ENCODE assay signal across 8 cellular contexts in the genomic region with DNA sequence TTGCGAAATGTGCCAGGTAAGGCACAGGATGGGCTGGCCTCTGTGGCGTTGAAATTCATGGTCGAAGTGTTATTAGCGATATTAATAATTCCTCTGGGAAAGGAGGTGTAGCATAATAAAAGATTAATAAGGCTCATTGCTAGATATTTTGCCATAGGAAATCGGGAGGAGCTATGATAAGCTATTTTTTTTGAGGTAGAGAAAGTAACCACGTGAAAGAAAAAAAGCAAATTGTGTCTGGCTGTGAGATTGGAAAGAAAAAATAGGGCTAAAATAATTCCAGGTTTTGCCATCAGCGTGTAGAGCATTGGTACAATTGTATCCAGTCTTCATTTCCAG. TPM values are rescaled to one million over a fixed set of nuclear protein-coding genes. Genes with fewer than 3 reads are reported as not detected.
DNase-seq lines count a peak whose midpoint lies in the region; ATAC-seq and TF ChIP-seq lines count a peak whose summit lies in the region.

No MANE protein-coding gene starts in this region.

- POLR2A ChIA-PET in naive thymus-derived CD4-positive, alpha-beta T cell (lab: Charles Lee): no interaction called here

- peak overlapping the region; percentile 36; the same call in 1 of the 2 replicates for H3K9ac ChIP-seq in KMS-11

- H3K27me3 ChIP-seq in ACC112 (ENCODE audit: insufficient read depth, low read length) (no peaks in the 10 kb centered on the region), KMS-11 (ENCODE audit: insufficient read depth, low read depth) (peaks cover 9% of the 10 kb centered on the region; the same call in 1 of the 2 replicates)
- H3K27me3 ChIP-seq in naive thymus-derived CD4-positive, alpha-beta T cell (ENCODE audit: control insufficient read depth in 2 of 2, insufficient read depth in 2 of 2, low read length in 2 of 2): no peaks in the 10 kb centered on the region

- H3K9me3 ChIP-seq in naive thymus-derived CD4-positive, alpha-beta T cell (ENCODE audit: control insufficient read depth in 2 of 3, low read length in 3 of 3): no peaks in the 10 kb centered on the region

- H3K9me3 Mint-ChIP-seq in naive thymus-derived CD4-positive, alpha-beta T cell: peaks cover 0 to 2% (median 0%) of the 10 kb centered on the region in 11 donors

- intact Hi-C loops in naive thymus-derived CD4-positive, alpha-beta T cell (cut with micrococcal nuclease): loop anchor here (2.0 to 10.0 kb wide), 11 partner anchors 75 to 1832 kb away; a partner anchor contains a TSS

- H3K4me2 ChIP-seq in KMS-11: peak overlapping the region; percentile 93

- H3K4me3 ChIP-seq in ACC112 (ENCODE audit: low read depth, low read length): peak overlapping the region; percentile 95
- H3K4me3 ChIP-seq in KMS-11 (IDR thresholded peaks at IDR 0.05; ENCODE audit: insufficient read depth, low read depth, low read length): no peak overlapping the region
- peak overlapping the region; percentile 99 for H3K4me3 ChIP-seq in coronary artery
- peak overlapping the region; percentile 67 for H3K4me3 ChIP-seq in naive thymus-derived CD4-positive, alpha-beta T cell (ENCODE audit: low read length)

- H3K27ac ChIP-seq in ACC112 (ENCODE audit: low read depth, low read length) (peak overlapping the region; percentile 74), KMS-11 (no peak overlapping the region), coronary artery (no peak overlapping the region)
- H3K27ac ChIP-seq in naive thymus-derived CD4-positive, alpha-beta T cell (ENCODE audit: low read depth, low read length): peak overlapping the region; percentile 78

- no peaks in the 10 kb centered on the region for H4K20me1 ChIP-seq in KMS-11 (ENCODE audit: insufficient read depth)

- peaks cover 42% of the 10 kb centered on the region for H3K4me1 ChIP-seq in ACC112 (ENCODE audit: control insufficient read depth, insufficient read depth, low read length, unreplicated experiment)
- H3K4me1 ChIP-seq in KMS-11 (ENCODE audit: low read depth, poor library complexity, severe bottlenecking): peaks cover 25% of the 10 kb centered on the region
- peaks cover 14 to 15% of the 10 kb centered on the region in 2 donors for H3K4me1 ChIP-seq in naive thymus-derived CD4-positive, alpha-beta T cell (ENCODE audit: control insufficient read depth in 2 of 2, insufficient read depth in 2 of 2, low read length in 2 of 2)

- H3K36me3 ChIP-seq in ACC112 (ENCODE audit: insufficient read depth, low read length): no peaks in the 10 kb centered on the region
- H3K36me3 ChIP-seq in KMS-11 (ENCODE audit: insufficient read depth): no peaks in the 10 kb centered on the region
- peaks cover 0 to 4% (median 0%) of the 10 kb centered on the region in 3 experiments for H3K36me3 ChIP-seq in naive thymus-derived CD4-positive, alpha-beta T cell (ENCODE audit: control insufficient read depth in 2 of 3, insufficient read depth in 3 of 3, low read length in 3 of 3)

- DNase-seq in coronary artery (ENCODE audit: low spot score) (no peak), kidney glomerular epithelial cell (lab: John Stamatoyannopoulos, UW) (no peak)
- DNase-seq in naive thymus-derived CD4-positive, alpha-beta T cell: no peak
- DNase-seq in activated effector memory CD4-positive, alpha-beta T cell treated with Interleukin-2 at 50 U/mL for 16 hours: no peak

- H3K79me2 ChIP-seq in ACC112 (ENCODE audit: control insufficient read depth, insufficient read depth, low read length, unreplicated experiment) (peaks cover 57% of the 10 kb centered on the region), KMS-11 (ENCODE audit: insufficient read depth, low read depth) (no peaks in the 10 kb centered on the region)

- peaks cover 0 to 61% (median 0%) of the 10 kb centered on the region in 5 donors for H3K27me3 Mint-ChIP-seq in naive thymus-derived CD4-positive, alpha-beta T cell

- peak overlapping the region; percentile 80 to 90 (median 87) for H3K4me3 Mint-ChIP-seq in naive thymus-derived CD4-positive, alpha-beta T cell

- H2AFZ ChIP-seq in ACC112 (ENCODE audit: low read length, unreplicated experiment) (no peak overlapping the region), KMS-11 (ENCODE audit: low read depth) (peak overlapping the region; percentile 86)

- peaks cover 18 to 34% (median 29%) of the 10 kb centered on the region in 7 donors for H3K4me1 Mint-ChIP-seq in naive thymus-derived CD4-positive, alpha-beta T cell

- no peak for TF ChIP-seq CTCF in KMS-11 (conservative IDR thresholded peaks at IDR 0.05; ENCODE audit: low read depth, low read length)
- no peak for TF ChIP-seq CTCF in coronary artery (IDR thresholded peaks at IDR 0.05)

- no peak for ATAC-seq in naive thymus-derived CD4-positive, alpha-beta T cell
- ATAC-seq in GM21526 (IDR thresholded peaks at IDR 0.05; ENCODE audit: low FRiP score, unreplicated experiment): no peak
- no peak for ATAC-seq in GM18498 (IDR thresholded peaks at IDR 0.05; ENCODE audit: unreplicated experiment)

- peak overlapping the region in 8 of 9 donors; percentile 48 to 84 (median 74) for H3K27ac Mint-ChIP-seq in naive thymus-derived CD4-positive, alpha-beta T cell

- CTCF ChIA-PET in naive thymus-derived CD4-positive, alpha-beta T cell (lab: Charles Lee): interaction anchor here (0.6 kb wide), 2 partner anchors 279 to 592 kb away, joined by 3 to 4 read pairs; no protein-coding TSS in a partner anchor

- H3K36me3 Mint-ChIP-seq in naive thymus-derived CD4-positive, alpha-beta T cell: no peaks in the 10 kb centered on the region

RNA-seq across cellular contexts. Expression of a gene that starts 1.0 kb away (rescaled TPM):
- total RNA-seq in naive thymus-derived CD4-positive, alpha-beta T cell: 10 to 100 TPM in 4 of 5 experiments, 1 to 10 TPM in 1; 2.4 to 36.6 (median 28.9) TPM
- polyA plus RNA-seq in naive thymus-derived CD4-positive, alpha-beta T cell: 1 to 10 TPM; 1.8 to 2.9 TPM

Comparison
In these comparisons a context has a peak if more than half of its experiments do, and no peak if none do; other contexts are left out.
1. H3K27ac ChIP-seq: peak in ACC112 (single experiment) and naive thymus-derived CD4-positive, alpha-beta T cell (single experiment); none in KMS-11 (single experiment) and coronary artery (0 of 2).